Comparison of ENCODE assay signal across 8 cellular contexts in the genomic region with DNA sequence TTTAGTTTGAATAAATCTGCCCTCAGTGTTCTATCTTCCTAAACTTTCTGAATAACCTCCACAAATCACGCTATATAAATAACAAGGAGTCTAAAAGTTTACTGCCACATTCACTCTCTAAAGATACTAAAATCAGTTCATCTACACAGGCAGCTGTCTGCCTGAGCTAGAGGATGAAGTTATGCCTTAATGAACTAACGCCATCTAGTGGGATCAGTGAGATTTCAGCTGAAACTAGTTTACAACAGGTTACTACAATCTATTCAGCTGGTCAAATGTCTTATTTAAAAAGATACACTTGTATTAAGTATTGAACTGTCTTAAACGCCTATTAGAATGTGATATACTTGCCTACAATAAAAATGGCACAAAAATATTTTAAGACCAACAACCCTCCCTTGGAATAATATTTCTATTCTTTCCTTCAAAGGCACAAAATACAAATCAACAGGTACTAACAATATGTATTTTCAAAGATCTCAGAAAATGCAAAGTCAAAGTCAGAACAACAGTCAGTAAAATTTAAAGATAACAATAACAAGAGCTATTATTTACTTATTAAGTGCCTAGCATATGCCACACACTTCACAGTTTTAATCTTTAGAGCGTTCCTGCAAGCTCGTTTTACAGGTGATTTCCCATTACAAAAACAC.
DNase-seq lines count a peak whose midpoint lies in the region; ATAC-seq, FAIRE-seq and TF ChIP-seq lines count a peak whose summit lies in the region.

No MANE protein-coding gene starts in this region.

- no peak for FAIRE-seq in small intestine (lab: Jason Lieb, UNC)

- no peaks in the 10 kb centered on the region for H3K27me3 ChIP-seq in hepatocyte
- no peaks in the 10 kb centered on the region for H3K27me3 ChIP-seq in small intestine (ENCODE audit: control insufficient read depth in 2 of 2, insufficient read depth in 2 of 2, low read length in 2 of 2)

- ATAC-seq in activated T-cell treated with anti-CD3 and anti-CD28 coated beads, Interleukin-2, amount 50 U/mL, for 4 hours: peak; percentile 43 to 81
- ATAC-seq in HG03139 (IDR thresholded peaks at IDR 0.05; ENCODE audit: unreplicated experiment): no peak

- no peaks in the 10 kb centered on the region for H3K36me3 Mint-ChIP-seq in activated T-cell treated with anti-CD3 and anti-CD28 coated beads, Interleukin-2, amount 50 U/mL, for 4 hours (ENCODE audit: insufficient read depth)

- H4K20me1 ChIP-seq in hepatocyte (ENCODE audit: insufficient read depth, poor library complexity, severe bottlenecking): peaks cover 21% of the 10 kb centered on the region

- no peak overlapping the region for H3K4me3 Mint-ChIP-seq in activated T-cell treated with anti-CD3 and anti-CD28 coated beads, Interleukin-2, amount 50 U/mL, for 4 hours

- H3K27me3 Mint-ChIP-seq in activated T-cell treated with anti-CD3 and anti-CD28 coated beads, Interleukin-2, amount 50 U/mL, for 4 hours (ENCODE audit: low read depth): no peaks in the 10 kb centered on the region

- H3K9me3 Mint-ChIP-seq in activated T-cell treated with anti-CD3 and anti-CD28 coated beads, Interleukin-2, amount 50 U/mL, for 4 hours: no peaks in the 10 kb centered on the region

- WGBS in hepatocyte (ENCODE audit: low lambda C conversion rate, missing lambda C conversion rate): 40% methylated on average over 5 of the region's 5 CpGs
- 39 to 41% (median 39%) methylated on average over 5 of the region's 5 CpGs for WGBS in small intestine, 3 donors

- no peak overlapping the region for H2AFZ ChIP-seq in hepatocyte

- H3K4me1 Mint-ChIP-seq in activated T-cell treated with anti-CD3 and anti-CD28 coated beads, Interleukin-2, amount 50 U/mL, for 4 hours (ENCODE audit: low read depth): no peaks in the 10 kb centered on the region

- H3K27ac ChIP-seq in hepatocyte (no peak overlapping the region), small intestine (ENCODE audit: low read depth in 1 of 2, low read length in 1 of 2) (no peak overlapping the region)

- H3K36me3 ChIP-seq in hepatocyte (replicated peaks; ENCODE audit: insufficient read depth, low read depth) (no peaks in the 10 kb centered on the region), small intestine (ENCODE audit: control insufficient read depth in 2 of 2, insufficient read depth in 2 of 2, low read length in 2 of 2) (no peaks in the 10 kb centered on the region)

- H3K79me2 ChIP-seq in hepatocyte: peaks cover 29% of the 10 kb centered on the region

- no peaks in the 10 kb centered on the region for H3K9me3 ChIP-seq in hepatocyte (ENCODE audit: low read depth)
- H3K9me3 ChIP-seq in small intestine (ENCODE audit: control insufficient read depth, low read depth): no peaks in the 10 kb centered on the region

- no peak for DNase-seq in activated T-cell treated with anti-CD3 and anti-CD28 coated beads, Interleukin-2, amount 50 U/mL, for 4 hours
- DNase-seq in activated T-cell treated with anti-CD3 and anti-CD28 coated beads, Interleukin-2, amount 50 U/mL, for 1 hour: no peak
- peak; percentile 50 for DNase-seq in HPDE6-E6E7 (ENCODE audit: extremely low spot score)
- DNase-seq in NCI-H748 treated with DMSO at 0.1 percent for 48 hours (lab: John Stamatoyannopoulos, UW): peak; percentile 72
- DNase-seq in astrocyte of the hippocampus (ENCODE audit: low read depth, low spot score): peak; percentile 84
- peak; percentile 81 for DNase-seq in hepatocyte (ENCODE audit: low spot score)
- peak; percentile 76 for DNase-seq in small intestine

- H3K4me3 ChIP-seq in hepatocyte (no peak overlapping the region), small intestine (ENCODE audit: low read depth in 1 of 2, low read length in 2 of 2) (no peak overlapping the region)

- no peaks in the 10 kb centered on the region for H3K9me2 ChIP-seq in hepatocyte (replicated peaks; ENCODE audit: insufficient read depth)

- no peak overlapping the region for H3K4me2 ChIP-seq in hepatocyte

- TF ChIP-seq CTCF in hepatocyte (IDR thresholded peaks at IDR 0.05; ENCODE audit: poor library complexity): peak; percentile 90

- H3K4me1 ChIP-seq in hepatocyte (ENCODE audit: insufficient read depth) (peaks cover 3% of the 10 kb centered on the region), small intestine (ENCODE audit: control insufficient read depth in 2 of 2, insufficient read depth in 1 of 2, low read depth in 1 of 2, low read length in 1 of 2) (no peaks in the 10 kb centered on the region)

Comparison
In these comparisons a context has a peak if more than half of its experiments do, and no peak if none do; other contexts are left out.
1. DNase-seq: peak in HPDE6-E6E7 (single experiment), NCI-H748 treated with DMSO at 0.1 percent for 48 hours (single experiment), astrocyte of the hippocampus (single experiment), hepatocyte (single experiment) and small intestine (single experiment); none in activated T-cell treated with anti-CD3 and anti-CD28 coated beads, Interleukin-2, amount 50 U/mL, for 4 hours (single experiment) and activated T-cell treated with anti-CD3 and anti-CD28 coated beads, Interleukin-2, amount 50 U/mL, for 1 hour (single experiment).